1 cellular context compared by ENCODE assay signal in the genomic region with DNA sequence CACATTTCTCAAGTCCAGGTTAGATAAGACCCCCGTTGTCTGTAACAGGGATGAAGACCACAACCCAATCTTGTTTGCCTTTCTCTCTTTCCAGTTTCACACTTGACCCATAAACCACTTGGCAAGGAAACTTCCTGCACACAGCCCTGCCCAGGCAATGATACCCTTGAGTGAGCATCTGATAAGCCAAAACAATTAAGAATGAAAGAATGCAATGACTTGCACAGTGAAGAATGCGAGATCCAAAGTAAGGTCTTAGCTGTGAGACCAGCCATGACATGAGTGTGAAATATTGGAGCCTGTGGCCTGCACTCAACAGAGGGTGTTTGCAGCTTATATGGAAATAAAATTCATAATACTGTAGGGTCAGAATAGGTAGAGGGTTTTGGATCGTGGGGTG.
TF ChIP-seq lines count a peak whose summit lies in the region.

No MANE protein-coding gene starts in this region.

TF ChIP-seq in SK-N-SH treated with all-trans-retinoic acid at 6 μM for 48 hours, 23 proteins besides CTCF, POLR2A, EP300 and RAD21 (continued from another document):
- no peak for TF ChIP-seq TCF4 (CRISPR knock-in tag; IDR thresholded peaks at IDR 0.05; ENCODE audit: borderline replicate concordance)
- TF ChIP-seq ZFP3 (CRISPR knock-in tag; IDR thresholded peaks at IDR 0.05): no peak
- TF ChIP-seq, protein P1, sequence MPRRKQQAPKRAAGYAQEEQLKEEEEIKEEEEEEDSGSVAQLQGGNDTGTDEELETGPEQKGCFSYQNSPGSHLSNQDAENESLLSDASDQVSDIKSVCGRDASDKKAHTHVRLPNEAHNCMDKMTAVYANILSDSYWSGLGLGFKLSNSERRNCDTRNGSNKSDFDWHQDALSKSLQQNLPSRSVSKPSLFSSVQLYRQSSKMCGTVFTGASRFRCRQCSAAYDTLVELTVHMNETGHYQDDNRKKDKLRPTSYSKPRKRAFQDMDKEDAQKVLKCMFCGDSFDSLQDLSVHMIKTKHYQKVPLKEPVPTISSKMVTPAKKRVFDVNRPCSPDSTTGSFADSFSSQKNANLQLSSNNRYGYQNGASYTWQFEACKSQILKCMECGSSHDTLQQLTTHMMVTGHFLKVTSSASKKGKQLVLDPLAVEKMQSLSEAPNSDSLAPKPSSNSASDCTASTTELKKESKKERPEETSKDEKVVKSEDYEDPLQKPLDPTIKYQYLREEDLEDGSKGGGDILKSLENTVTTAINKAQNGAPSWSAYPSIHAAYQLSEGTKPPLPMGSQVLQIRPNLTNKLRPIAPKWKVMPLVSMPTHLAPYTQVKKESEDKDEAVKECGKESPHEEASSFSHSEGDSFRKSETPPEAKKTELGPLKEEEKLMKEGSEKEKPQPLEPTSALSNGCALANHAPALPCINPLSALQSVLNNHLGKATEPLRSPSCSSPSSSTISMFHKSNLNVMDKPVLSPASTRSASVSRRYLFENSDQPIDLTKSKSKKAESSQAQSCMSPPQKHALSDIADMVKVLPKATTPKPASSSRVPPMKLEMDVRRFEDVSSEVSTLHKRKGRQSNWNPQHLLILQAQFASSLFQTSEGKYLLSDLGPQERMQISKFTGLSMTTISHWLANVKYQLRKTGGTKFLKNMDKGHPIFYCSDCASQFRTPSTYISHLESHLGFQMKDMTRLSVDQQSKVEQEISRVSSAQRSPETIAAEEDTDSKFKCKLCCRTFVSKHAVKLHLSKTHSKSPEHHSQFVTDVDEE (CRISPR knock-in tag; IDR thresholded peaks at IDR 0.05): no peak
- TF ChIP-seq GLIS3 (CRISPR knock-in tag; IDR thresholded peaks at IDR 0.05): no peak
- no peak for TF ChIP-seq BACH2 (CRISPR knock-in tag; IDR thresholded peaks at IDR 0.05; ENCODE audit: borderline replicate concordance)
- TF ChIP-seq ZNF8 (CRISPR knock-in tag; IDR thresholded peaks at IDR 0.05): no peak
